Comparison of ENCODE assay signal across 19 cellular contexts in the genomic region with DNA sequence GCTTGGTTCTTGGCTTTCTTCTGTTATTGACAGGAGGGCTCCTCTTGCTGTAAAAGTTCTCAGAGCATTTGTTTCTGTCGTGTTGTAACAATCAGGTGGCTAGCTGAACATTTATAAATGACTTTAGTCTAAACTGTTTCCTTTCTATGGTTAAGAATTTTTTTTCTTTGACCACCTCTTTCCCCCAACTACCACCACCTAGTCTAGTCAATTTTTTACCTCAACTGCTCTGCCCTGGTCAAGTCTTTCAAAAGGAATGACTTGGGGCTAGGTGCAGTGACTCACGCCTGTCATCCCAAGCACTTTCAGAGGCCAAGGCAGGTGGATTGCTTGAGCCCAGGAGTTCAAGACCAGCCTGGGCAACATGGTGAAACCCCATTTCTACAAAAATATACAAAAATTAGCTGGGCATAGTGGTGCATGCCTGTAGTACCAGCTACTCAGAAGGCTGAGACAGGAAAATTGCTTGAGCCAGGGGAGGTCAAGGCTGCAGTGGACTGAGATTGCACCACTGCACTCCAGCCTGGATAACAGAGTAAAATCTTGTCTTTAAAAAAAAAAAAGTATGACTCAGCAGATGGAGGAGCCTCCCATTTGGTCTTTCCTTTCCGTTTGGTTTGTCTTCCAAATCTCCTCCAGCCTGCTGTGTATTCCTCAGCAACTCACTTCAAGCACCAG. TPM values are rescaled to one million over a fixed set of nuclear protein-coding genes. Genes with fewer than 3 reads are reported as not detected.
A peak's percentile ranks its signal among the peaks of the same experiment; 100 is the strongest.
DNase-seq lines count a peak whose midpoint lies in the region; ATAC-seq, FAIRE-seq and TF ChIP-seq lines count a peak whose summit lies in the region.
"Had no signal": no experiment of that assay in that cellular context is flagged by ENCODE, and none has a peak within 500 bp of the region (broad histone marks: within the 10 kb centered on the region; RNA-seq: fewer than 3 reads in every experiment).

No MANE protein-coding gene starts in this region.

- no peaks in the 10 kb centered on the region for H3K36me3 Mint-ChIP-seq in nephron progenitor cell (ENCODE audit: low read depth)
- H3K36me3 Mint-ChIP-seq in activated CD4-positive, alpha-beta T cell treated with anti-CD3 and anti-CD28 coated beads for 36 hours (ENCODE audit: low read depth) = no peaks in the 10 kb centered on the region
- H3K36me3 Mint-ChIP-seq: memory B cell had no signal

- H3K9me3 ChIP-seq in H1 (ENCODE audit: insufficient read depth in 2 of 2, low read depth in 1 of 2, low read length in 1 of 2) = no peaks in the 10 kb centered on the region
- H3K9me3 ChIP-seq: transverse colon had no signal

- no peak overlapping the region for H4K8ac ChIP-seq in H1 (ENCODE audit: extremely low read depth, insufficient read depth, low read length)

- TF ChIP-seq CTCF in H1 (IDR thresholded peaks at IDR 0.05; ENCODE audit: control extremely low read depth in 1 of 3, insufficient read depth in 1 of 3, low read depth in 1 of 3, low read length in 3 of 3) = no peak
- TF ChIP-seq CTCF in nephron progenitor cell (IDR thresholded peaks at IDR 0.05) = no peak
- TF ChIP-seq CTCF in GM13976 (IDR thresholded peaks at IDR 0.05; ENCODE audit: borderline replicate concordance, control extremely low read depth, extremely low read depth, insufficient read depth, missing control alignments) = no peak

- peaks cover 2% of the 10 kb centered on the region; the same call in 1 of the 2 replicates for H3K23me2 ChIP-seq in H1 (ENCODE audit: low read depth, low read length)

- peak overlapping the region; percentile 91 for H2BK5ac ChIP-seq in H1 (ENCODE audit: low read depth, low read length)

- H3K4me2 ChIP-seq in H1 (ENCODE audit: insufficient read depth in 1 of 2, low read depth in 2 of 2, low read length in 2 of 2) = peak overlapping the region; percentile 44 to 57; a peak in 2 of 4 replicates
- H3K4me2 ChIP-seq: KMS-11 had no signal

- peak overlapping the region; percentile 26 for H4K91ac ChIP-seq in H1 (replicated peaks; ENCODE audit: insufficient read length, low read length)

- no peaks in the 10 kb centered on the region for H3K4me1 Mint-ChIP-seq in nephron progenitor cell
- no peaks in the 10 kb centered on the region for H3K4me1 Mint-ChIP-seq in activated CD4-positive, alpha-beta T cell treated with anti-CD3 and anti-CD28 coated beads for 36 hours
- H3K4me1 Mint-ChIP-seq: memory B cell had no signal

- peaks cover 3% of the 10 kb centered on the region for H3K27me3 Mint-ChIP-seq in nephron progenitor cell (ENCODE audit: low read depth, poor library complexity)
- peaks cover 5% of the 10 kb centered on the region for H3K27me3 Mint-ChIP-seq in activated CD4-positive, alpha-beta T cell treated with anti-CD3 and anti-CD28 coated beads for 36 hours
- H3K27me3 Mint-ChIP-seq: memory B cell had no signal

- H3K27ac Mint-ChIP-seq in nephron progenitor cell = peak overlapping the region; percentile 84
- H3K27ac Mint-ChIP-seq in activated CD4-positive, alpha-beta T cell treated with anti-CD3 and anti-CD28 coated beads for 36 hours = no peak overlapping the region
- H3K27ac Mint-ChIP-seq: memory B cell had no signal

- peak overlapping the region; percentile 98 for H2AK5ac ChIP-seq in H1 (ENCODE audit: low read depth, low read length)

- no peak overlapping the region for H2AFZ ChIP-seq in H1 (ENCODE audit: low read length)

- no peaks in the 10 kb centered on the region for H3K79me1 ChIP-seq in H1 (ENCODE audit: low read depth, low read length)

- peak overlapping the region in 1 of 4 experiments; percentile 2; a peak in 2 of 7 replicates for H3K9ac ChIP-seq in H1 (replicated peaks in 1 of 4; ENCODE audit: extremely low read depth in 1 of 4, low read depth in 3 of 4, low read length in 3 of 4)
- H3K9ac ChIP-seq: KMS-11 had no signal

- no peak overlapping the region for H4K5ac ChIP-seq in H1 (ENCODE audit: insufficient read length, low read depth, low read length)

- in situ Hi-C loops in GM13976 (cut with MboI; ENCODE audit: low sequenced_read_pairs, unreplicated experiment) = no loop called here

- H3K14ac ChIP-seq in H1 (ENCODE audit: insufficient read length) = no peak overlapping the region

- DNase-seq in AG08396 (ENCODE audit: low spot score) = peak; percentile 16
- DNase-seq in HTR-8/SVneo (ENCODE audit: insufficient read length, low spot score) = peak; percentile 6
- DNase-seq in H1 (ENCODE audit: low read depth in 1 of 2, low spot score in 2 of 2) = no peak
- DNase-seq in nephron progenitor cell = no peak
- no peak for DNase-seq in activated CD4-positive, alpha-beta T cell treated with anti-CD3 and anti-CD28 coated beads for 36 hours
- no peak for DNase-seq in GM13976 (ENCODE audit: low spot score)
- no peak for DNase-seq in T1000 (lab: John Stamatoyannopoulos, UW)
- DNase-seq: activated gamma-delta T cell treated with Interleukin-2 at 50 U/mL for 16 hours; AML-193; central memory CD4-positive, alpha-beta T cell; hypothalamus; NCI-H187; NCI-H82; SHP77 treated with DMSO at 0.1 percent for 48 hours; stimulated activated CD4-positive, alpha-beta T cell treated with anti-CD3 and anti-CD28 coated beads, Interleukin-12 subunit alpha, Interleukin-12 subunit beta, amount 100 ng/mL, for 4 hours; transverse colon had no signal

- 0 out of 4 replicates have a peak, but pooled peaks cover 0 to 6% of the 10 kb centered on the region in 2 experiments for H3K79me2 ChIP-seq in H1 (ENCODE audit: control insufficient read depth in 1 of 2, insufficient read depth in 2 of 2, low read length in 2 of 2)

- CTCF ChIA-PET in H1 (lab: Charles Lee; ENCODE audit: partially characterized antibody) = interaction anchor here (0.9 to 2.6 kb wide), 3 partner anchors 8 to 742 kb away, joined by 3 to 8 read pairs (median 3); no protein-coding TSS in a partner anchor
- CTCF ChIA-PET in activated CD4-positive, alpha-beta T cell treated with anti-CD3 and anti-CD28 coated beads for 36 hours (lab: Charles Lee) = no interaction called here

- H2BK15ac ChIP-seq in H1 (ENCODE audit: low read length) = 0 out of 2 replicates have a peak overlapping the region, but pooled peaks have one; percentile 85

- peak overlapping the region; percentile 99; the same call in 1 of the 2 replicates for H2BK12ac ChIP-seq in H1 (ENCODE audit: low read depth, low read length)

- 0 out of 2 replicates have a peak overlapping the region, but pooled peaks have one; percentile 61 for H3K18ac ChIP-seq in H1 (ENCODE audit: extremely low read depth, low read length)

- ATAC-seq in activated CD4-positive, alpha-beta T cell treated with anti-CD3 and anti-CD28 coated beads for 36 hours = no peak
- no peak for ATAC-seq in HG02571 (IDR thresholded peaks at IDR 0.05; ENCODE audit: unreplicated experiment)

- no peaks in the 10 kb centered on the region for H4K20me1 ChIP-seq in H1 (replicated peaks in 1 of 2; ENCODE audit: control insufficient read depth in 1 of 2, insufficient read depth in 2 of 2, low read length in 2 of 2)

- H3K4me3 Mint-ChIP-seq in nephron progenitor cell = no peak overlapping the region
- H3K4me3 Mint-ChIP-seq in activated CD4-positive, alpha-beta T cell treated with anti-CD3 and anti-CD28 coated beads for 36 hours = no peak overlapping the region
- H3K4me3 Mint-ChIP-seq: memory B cell had no signal

- peak overlapping the region; percentile 13 for H2BK120ac ChIP-seq in H1 (replicated peaks; ENCODE audit: low read depth, low read length)

- H3K27me3 ChIP-seq in H1 (replicated peaks in 1 of 4; ENCODE audit: control insufficient read depth in 3 of 4, extremely low read depth in 1 of 4, insufficient read depth in 3 of 4, low read length in 3 of 4) = no peaks in the 10 kb centered on the region
- H3K27me3 ChIP-seq: transverse colon had no signal

- TF ChIP-seq POLR2A in H1 (IDR thresholded peaks at IDR 0.05; ENCODE audit: control extremely low read depth in 1 of 2, low read depth in 2 of 2, low read length in 2 of 2) = no peak

- peak overlapping the region; percentile 71 for H3K27ac ChIP-seq in H1 (ENCODE audit: low read depth, low read length)
- H3K27ac ChIP-seq: KMS-11, transverse colon had no signal

- 77% methylated on average over 3 of the region's 3 CpGs; no CpG with 5 or more reads in 1 of the 2 experiments for WGBS in H1 (ENCODE audit: extremely low coverage in 1 of 2, insufficient coverage in 1 of 2, insufficient read length in 1 of 2, insufficient replicate concordance in 2 of 2, low coverage in 1 of 2, low lambda C conversion rate in 2 of 2, missing lambda C conversion rate in 1 of 2), 2 experiments

- peak overlapping the region; percentile 94 for H2BK20ac ChIP-seq in H1 (ENCODE audit: low read length)

- H3K56ac ChIP-seq in H1 (replicated peaks; ENCODE audit: insufficient read length, low read depth, low read length) = no peak overlapping the region

- peaks cover 0 to 3% (median 0%) of the 10 kb centered on the region in 4 experiments; a peak in 1 of 8 replicates for H3K36me3 ChIP-seq in H1 (ENCODE audit: control insufficient read depth in 2 of 4, insufficient read depth in 4 of 4, low read length in 3 of 4)
- H3K36me3 ChIP-seq: transverse colon had no signal

- H3K4ac ChIP-seq in H1 (replicated peaks; ENCODE audit: insufficient read length, low read depth, low read length) = no peak overlapping the region

- H3K4me1 ChIP-seq in H1 (replicated peaks in 1 of 4; ENCODE audit: control insufficient read depth in 3 of 4, insufficient read depth in 4 of 4, low read length in 3 of 4) = peaks cover 5 to 20% (median 15%) of the 10 kb centered on the region in 4 experiments
- H3K4me1 ChIP-seq: transverse colon had no signal

- no peak for TF ChIP-seq EP300 in H1 (IDR thresholded peaks at IDR 0.05; ENCODE audit: borderline replicate concordance in 1 of 2, low read depth in 2 of 2, low read length in 2 of 2)

- FAIRE-seq in HTR-8/SVneo (lab: Jason Lieb, UNC) (no peak), H1 (lab: Jason Lieb, UNC) (no peak)

- POLR2A ChIA-PET in H1 (lab: Charles Lee; ENCODE audit: partially characterized antibody) = interaction anchor here (1.0 to 1.3 kb wide), 2 partner anchors 10 to 40 kb away, joined by 3 to 4 read pairs; partner anchors contain the start of gene MAP3K21
- POLR2A ChIA-PET in activated CD4-positive, alpha-beta T cell treated with anti-CD3 and anti-CD28 coated beads for 36 hours (lab: Charles Lee) = no interaction called here

- H3K4me3 ChIP-seq in H1 (ENCODE audit: extremely low read depth in 1 of 4, insufficient read depth in 2 of 4, low read depth in 3 of 4, low read length in 4 of 4) = peak overlapping the region in 1 of 4 experiments; percentile 39; a peak in 1 of 8 replicates
- H3K4me3 ChIP-seq: transverse colon had no signal

- H3K23ac ChIP-seq in H1 (ENCODE audit: insufficient read length) = no peak overlapping the region

- H3K9me3 Mint-ChIP-seq in nephron progenitor cell = no peaks in the 10 kb centered on the region
- no peaks in the 10 kb centered on the region for H3K9me3 Mint-ChIP-seq in activated CD4-positive, alpha-beta T cell treated with anti-CD3 and anti-CD28 coated beads for 36 hours (ENCODE audit: low read depth)
- H3K9me3 Mint-ChIP-seq: memory B cell had no signal

- intact Hi-C loops in activated CD4-positive, alpha-beta T cell treated with anti-CD3 and anti-CD28 coated beads for 36 hours (cut with DNase I, micrococcal nuclease) = loop anchor here in 1 of 2 experiments (10.0 kb wide), 1 partner anchor 697 kb away; no protein-coding TSS in a partner anchor

- no peak for TF ChIP-seq RAD21 in H1 (IDR thresholded peaks at IDR 0.05 in 1 of 2, conservative IDR thresholded peaks at IDR 0.05 in 1 of 2; ENCODE audit: low read depth in 2 of 2, low read length in 2 of 2)

RNA-seq across cellular contexts. Expression of gene MAP3K21, which starts 40.7 kb away (rescaled TPM):
- 21.3 and 21.8 TPM in 2 replicates for total RNA-seq in H1 (2021; fragmentation: NEBNext Ultra II Directional; extraction: Animal tissue kit (Norgen Biotek cat#: 25700))
- polyA plus RNA-seq in H1 (2011; rRNA removed) = 15.9 and 21.2 TPM in 2 replicates
- polyA plus RNA-seq in H1 (2011; cell fraction: cytosol; rRNA removed) = 17.9 TPM
- 22.2 TPM for polyA plus RNA-seq in H1 (2011; cell fraction: nucleus; rRNA removed)
- 7.9 to 12.9 TPM (median 10.6 TPM) in 4 replicates for polyA plus RNA-seq in H1 (2012, experiment 1 of 2)
- polyA plus RNA-seq in H1 (2012, experiment 2 of 2) = 1.2 TPM
- 14.3 TPM for polyA plus RNA-seq in H1 (2013, experiment 1 of 2)
- polyA plus RNA-seq in H1 (2013, experiment 2 of 2) = 14.5 TPM
- 35.7 and 37.4 TPM in 2 replicates for polyA minus RNA-seq in H1 (2011; rRNA and poly(A)+ RNA removed)
- 16.2 TPM for polyA minus RNA-seq in H1 (2011; cell fraction: cytosol; rRNA and poly(A)+ RNA removed)
- 25.9 TPM for polyA minus RNA-seq in H1 (2011; cell fraction: nucleus; rRNA and poly(A)+ RNA removed)
- total RNA-seq in activated CD4-positive, alpha-beta T cell treated with anti-CD3 and anti-CD28 coated beads for 36 hours = 1 to 10 TPM; 3.0 to 3.1 TPM

Comparison
In these comparisons a context has a peak if more than half of its experiments do, and no peak if none do; other contexts are left out.
1. DNase-seq: peak in AG08396 (single experiment) and HTR-8/SVneo (single experiment); none in H1 (0 of 2), nephron progenitor cell (single experiment), activated CD4-positive, alpha-beta T cell treated with anti-CD3 and anti-CD28 coated beads for 36 hours (single experiment), GM13976 (single experiment) and T1000 (single experiment).